Comparison of ENCODE assay signal across 18 cellular contexts in genomic region chr2:169862816-169863215, GRCh38. TPM values are rescaled to one million over a fixed set of nuclear protein-coding genes. Genes with fewer than 3 reads are reported as not detected.
DNase-seq lines count a peak whose midpoint lies in the region; ATAC-seq and TF ChIP-seq lines count a peak whose summit lies in the region.
"Had no signal": no experiment of that assay in that cellular context is flagged by ENCODE, and none has a peak within 500 bp of the region (broad histone marks: within the 10 kb centered on the region; RNA-seq: fewer than 3 reads in every experiment).

No MANE protein-coding gene starts in this region.

- H3K27ac Mint-ChIP-seq in GM23338 = peak overlapping the region; percentile 84
- H3K27ac Mint-ChIP-seq in mesothelial cell of epicardium = peak overlapping the region; percentile 28
- H3K27ac Mint-ChIP-seq: CD4-positive, alpha-beta memory T cell had no signal

- H3K4me3 ChIP-seq in GM23338 (no peak overlapping the region), HUES48 (ENCODE audit: low read depth, low read length) (no peak overlapping the region), choroid plexus epithelial cell (ENCODE audit: low read depth, low read length) (no peak overlapping the region), Peyer's patch (no peak overlapping the region)

- 0 out of 2 replicates have a peak overlapping the region, but pooled peaks have one; percentile 12 for H3K4me2 ChIP-seq in GM23338

- peaks cover 49% of the 10 kb centered on the region for H3K79me2 ChIP-seq in GM23338 (replicated peaks; ENCODE audit: insufficient read depth)

- H2AFZ ChIP-seq in GM23338 = no peak overlapping the region

- H3K9me3 ChIP-seq in HUES48 (ENCODE audit: control insufficient read depth, insufficient read depth, low read length) (no peaks in the 10 kb centered on the region), Peyer's patch (no peaks in the 10 kb centered on the region)
- H3K9me3 ChIP-seq: BE2C had no signal

- H3K27ac ChIP-seq in GM23338 (ENCODE audit: low read depth) (no peak overlapping the region), HUES48 (ENCODE audit: low read depth, low read length) (peak overlapping the region; percentile 40), Peyer's patch (no peak overlapping the region)
- H3K27ac ChIP-seq: C4-2B, HL-60 had no signal

- H3K36me3 Mint-ChIP-seq in GM23338 (ENCODE audit: low read depth) (peaks cover 9% of the 10 kb centered on the region; the same call in 2 of the 3 replicates), mesothelial cell of epicardium (peaks cover 20% of the 10 kb centered on the region)

- H3K9me3 Mint-ChIP-seq in GM23338 (no peaks in the 10 kb centered on the region), mesothelial cell of epicardium (peaks cover 8% of the 10 kb centered on the region)
- H3K9me3 Mint-ChIP-seq: CD4-positive, alpha-beta memory T cell had no signal

- H3K36me3 ChIP-seq in GM23338 (ENCODE audit: insufficient read depth) (no peaks in the 10 kb centered on the region), HUES48 (ENCODE audit: control insufficient read depth, insufficient read depth, low read length) (no peaks in the 10 kb centered on the region), Peyer's patch (no peaks in the 10 kb centered on the region)
- H3K36me3 ChIP-seq: BE2C had no signal

- 0 out of 2 replicates have a peak, but pooled peaks cover 5% of the 10 kb centered on the region for H3K9me2 ChIP-seq in GM23338 (ENCODE audit: insufficient read depth)

- peaks cover 4% of the 10 kb centered on the region for H3K27me3 Mint-ChIP-seq in GM23338 (ENCODE audit: insufficient read depth, low read depth, poor library complexity)
- H3K27me3 Mint-ChIP-seq in mesothelial cell of epicardium (ENCODE audit: low read depth) = no peaks in the 10 kb centered on the region
- H3K27me3 Mint-ChIP-seq: CD4-positive, alpha-beta memory T cell had no signal

- H3K27me3 ChIP-seq in GM23338 (ENCODE audit: insufficient read depth) = no peaks in the 10 kb centered on the region
- no peaks in the 10 kb centered on the region for H3K27me3 ChIP-seq in HUES48 (ENCODE audit: control insufficient read depth, insufficient read depth, low read length)
- H3K27me3 ChIP-seq in Peyer's patch = no peaks in the 10 kb centered on the region
- H3K27me3 ChIP-seq: BE2C had no signal

- DNase-seq in GM23338 (ENCODE audit: low spot score) (no peak), choroid plexus epithelial cell (ENCODE audit: low read depth) (peak; percentile 41), mesothelial cell of epicardium (ENCODE audit: low spot score in 2 of 2, unreplicated experiment in 2 of 2) (no peak), OCI-M1 (lab: John Stamatoyannopoulos, UW) (no peak), NCI-H526 (lab: John Stamatoyannopoulos, UW) (no peak), Peyer's patch (no peak)
- DNase-seq: BE2C; CD4-positive, alpha-beta memory T cell; DMS153; DMS79 treated with DMSO at 0.1 percent for 48 hours; EL; GOT3; IMR-90; KBM-7 had no signal

- H3K9ac ChIP-seq in HUES48 (ENCODE audit: low read depth, low read length) = no peak overlapping the region

- no peak for TF ChIP-seq POLR2A in Peyer's patch (IDR thresholded peaks at IDR 0.05)

- no peaks in the 10 kb centered on the region for H3F3A ChIP-seq in GM23338 (replicated peaks; ENCODE audit: low read depth)

- no peaks in the 10 kb centered on the region for H4K20me1 ChIP-seq in GM23338 (replicated peaks; ENCODE audit: insufficient read depth)

- peaks cover 24% of the 10 kb centered on the region for H3K4me1 Mint-ChIP-seq in GM23338
- H3K4me1 Mint-ChIP-seq in mesothelial cell of epicardium = peaks cover 20% of the 10 kb centered on the region

- ATAC-seq in GM23338 = no peak
- ATAC-seq: HCT116 had no signal

- H3K4me1 ChIP-seq in GM23338 (ENCODE audit: insufficient read depth) = peaks cover 23% of the 10 kb centered on the region
- peaks cover 19% of the 10 kb centered on the region for H3K4me1 ChIP-seq in HUES48 (ENCODE audit: control insufficient read depth, insufficient read depth, low read length)
- no peaks in the 10 kb centered on the region for H3K4me1 ChIP-seq in Peyer's patch
- H3K4me1 ChIP-seq: BE2C had no signal

- TF ChIP-seq CTCF in GM23338 (conservative IDR thresholded peaks at IDR 0.05; ENCODE audit: low read depth in 2 of 2) (no peak), choroid plexus epithelial cell (conservative IDR thresholded peaks at IDR 0.05; ENCODE audit: low read depth, low read length) (no peak), mesothelial cell of epicardium (IDR thresholded peaks at IDR 0.05; ENCODE audit: unreplicated experiment) (no peak), Peyer's patch (IDR thresholded peaks at IDR 0.05) (no peak)

- H3K4me3 Mint-ChIP-seq in GM23338 (no peak overlapping the region), mesothelial cell of epicardium (no peak overlapping the region)

TF ChIP-seq in GM23338, 12 proteins besides CTCF, POLR2A, EP300 and RAD21 (continues in another document):
- no peak for TF ChIP-seq ZNF462 (CRISPR knock-in tag; IDR thresholded peaks at IDR 0.05)
- TF ChIP-seq, protein P1, sequence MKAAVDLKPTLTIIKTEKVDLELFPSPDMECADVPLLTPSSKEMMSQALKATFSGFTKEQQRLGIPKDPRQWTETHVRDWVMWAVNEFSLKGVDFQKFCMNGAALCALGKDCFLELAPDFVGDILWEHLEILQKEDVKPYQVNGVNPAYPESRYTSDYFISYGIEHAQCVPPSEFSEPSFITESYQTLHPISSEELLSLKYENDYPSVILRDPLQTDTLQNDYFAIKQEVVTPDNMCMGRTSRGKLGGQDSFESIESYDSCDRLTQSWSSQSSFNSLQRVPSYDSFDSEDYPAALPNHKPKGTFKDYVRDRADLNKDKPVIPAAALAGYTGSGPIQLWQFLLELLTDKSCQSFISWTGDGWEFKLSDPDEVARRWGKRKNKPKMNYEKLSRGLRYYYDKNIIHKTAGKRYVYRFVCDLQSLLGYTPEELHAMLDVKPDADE (IDR thresholded peaks at IDR 0.05) = no peak
- TF ChIP-seq NANOG (IDR thresholded peaks at IDR 0.05; ENCODE audit: borderline replicate concordance) = no peak

RNA-seq across cellular contexts. Expression of gene UBR3, which starts 35.6 kb away (rescaled TPM):
- total RNA-seq in GM23338 (2014; rRNA removed; shearing (Covaris generic)) = 28.0 and 30.3 TPM in 2 replicates
- polyA plus RNA-seq in GM23338 (2016; fragmentation: Nextera tagmentation; extraction: Ambion mirVana) = 10.7 and 12.4 TPM in 2 replicates
- total RNA-seq in mesothelial cell of epicardium = 44.9 to 47.7 TPM (median 47.3 TPM) in 3 replicates
- 10 to 100 TPM; 45.4 to 90.0 (median 72.4) TPM for total RNA-seq in Peyer's patch

RNA-seq across cellular contexts. Expression of gene METTL5, which starts 38.1 kb away (rescaled TPM):
- 74.8 and 82.6 TPM in 2 replicates for total RNA-seq in GM23338 (2014; rRNA removed; shearing (Covaris generic))
- 220 and 233 TPM in 2 replicates for polyA plus RNA-seq in GM23338 (2016; fragmentation: Nextera tagmentation; extraction: Ambion mirVana)
- total RNA-seq in mesothelial cell of epicardium = 44.0 to 47.0 TPM (median 45.4 TPM) in 3 replicates
- total RNA-seq in Peyer's patch = 10 to 100 TPM; 19.4 to 35.5 (median 20.8) TPM
